8 cellular contexts compared by ENCODE assay signal in genomic region chr18:24016643-24017042, GRCh38. TPM values are rescaled to one million over a fixed set of nuclear protein-coding genes. Genes with fewer than 3 reads are reported as not detected.
DNase-seq lines count a peak whose midpoint lies in the region; ATAC-seq and TF ChIP-seq lines count a peak whose summit lies in the region.

No MANE protein-coding gene starts in this region.

- H3K36me3 ChIP-seq in Caco-2 (ENCODE audit: control insufficient read depth, insufficient read depth, low read length) (no peaks in the 10 kb centered on the region), HEK293 (ENCODE audit: control insufficient read depth in 2 of 2, insufficient read depth in 1 of 2, low read length in 2 of 2) (no peaks in the 10 kb centered on the region), liver (ENCODE audit: control insufficient read depth in 4 of 4, insufficient read depth in 3 of 4, low read depth in 1 of 4, low read length in 3 of 4) (no peaks in the 10 kb centered on the region)

- BruUV-seq in Caco-2 (replicated peaks; lab: Mats Ljungman, UMichigan) = no TSS peak

- no peaks in the 10 kb centered on the region for H3K27me3 Mint-ChIP-seq in Caco-2 (ENCODE audit: insufficient read depth, unreplicated experiment)
- no peaks in the 10 kb centered on the region for H3K27me3 Mint-ChIP-seq in activated CD8-positive, alpha-beta T cell treated with anti-CD3 and anti-CD28 coated beads for 36 hours

- intact Hi-C loops in Caco-2 (cut with micrococcal nuclease; ENCODE audit: unreplicated experiment) = loop anchor here (5.0 to 10.0 kb wide), 3 partner anchors 36 to 101 kb away; no protein-coding TSS in a partner anchor
- intact Hi-C loops in activated CD8-positive, alpha-beta T cell treated with anti-CD3 and anti-CD28 coated beads for 36 hours (cut with micrococcal nuclease) = loop anchor here (5.0 kb wide), 3 partner anchors 44 to 189 kb away; no protein-coding TSS in a partner anchor

- TF ChIP-seq CTCF in Caco-2 (IDR thresholded peaks at IDR 0.05; ENCODE audit: insufficient read depth in 1 of 2, low read depth in 1 of 2, low read length in 1 of 2, severe bottlenecking in 1 of 2, unreplicated experiment in 1 of 2) (peak; percentile 27 to 30), HEK293 (tag by site-specific recombination; IDR thresholded peaks at IDR 0.05) (no peak), liver (IDR thresholded peaks at IDR 0.05; ENCODE audit: low read depth, low read length, missing input control) (peak; percentile 61)
- peak; percentile 19 for TF ChIP-seq CTCF in activated CD8-positive, alpha-beta T cell treated with anti-CD3 and anti-CD28 coated beads for 36 hours (IDR thresholded peaks at IDR 0.05)

- ATAC-seq in activated CD8-positive, alpha-beta T cell treated with anti-CD3 and anti-CD28 coated beads for 36 hours = no peak
- ATAC-seq in HG03442 (IDR thresholded peaks at IDR 0.05; ENCODE audit: unreplicated experiment) (no peak), GM21526 (IDR thresholded peaks at IDR 0.05; ENCODE audit: low FRiP score, unreplicated experiment) (no peak), GM19395 (IDR thresholded peaks at IDR 0.05; ENCODE audit: unreplicated experiment) (no peak)

- H3K27ac Mint-ChIP-seq in Caco-2 (ENCODE audit: unreplicated experiment) = no peak overlapping the region
- H3K27ac Mint-ChIP-seq in activated CD8-positive, alpha-beta T cell treated with anti-CD3 and anti-CD28 coated beads for 36 hours = peak overlapping the region; percentile 88

- H3K9me3 ChIP-seq in Caco-2 (no peaks in the 10 kb centered on the region), HEK293 (ENCODE audit: control insufficient read depth, insufficient read depth, low read depth, low read length) (no peaks in the 10 kb centered on the region), liver (ENCODE audit: control insufficient read depth in 4 of 4, low read length in 3 of 4) (no peaks in the 10 kb centered on the region)

- H3K4me1 ChIP-seq in Caco-2 = no peaks in the 10 kb centered on the region
- peaks cover 4% of the 10 kb centered on the region for H3K4me1 ChIP-seq in HEK293 (ENCODE audit: control insufficient read depth, insufficient read depth, low read length)
- peaks cover 7 to 41% (median 22%) of the 10 kb centered on the region in 4 donors for H3K4me1 ChIP-seq in liver (ENCODE audit: control insufficient read depth in 4 of 4, insufficient read depth in 4 of 4, low read length in 3 of 4)

- H3K4me1 Mint-ChIP-seq in Caco-2 (ENCODE audit: low read depth, unreplicated experiment) = no peaks in the 10 kb centered on the region
- H3K4me1 Mint-ChIP-seq in activated CD8-positive, alpha-beta T cell treated with anti-CD3 and anti-CD28 coated beads for 36 hours (ENCODE audit: low read depth) = peaks cover 72% of the 10 kb centered on the region

- TF ChIP-seq RAD21 in liver (IDR thresholded peaks at IDR 0.05) = peak; percentile 62 to 77

- H3K9ac ChIP-seq in liver (ENCODE audit: low read depth in 1 of 2, low read length in 2 of 2) = no peak overlapping the region

- H3K36me3 Mint-ChIP-seq in Caco-2 (ENCODE audit: insufficient read depth, unreplicated experiment) = peaks cover 5% of the 10 kb centered on the region
- H3K36me3 Mint-ChIP-seq in activated CD8-positive, alpha-beta T cell treated with anti-CD3 and anti-CD28 coated beads for 36 hours (ENCODE audit: low read depth) = peaks cover 26% of the 10 kb centered on the region

- POLR2A ChIA-PET in Caco-2 (lab: Charles Lee) = no interaction called here
- POLR2A ChIA-PET in HEK293 (lab: Yijun Ruan, JAX) = no interaction called here
- POLR2A ChIA-PET in activated CD8-positive, alpha-beta T cell treated with anti-CD3 and anti-CD28 coated beads for 36 hours (lab: Charles Lee) = interaction anchor here (0.6 to 3.6 kb wide), 3 partner anchors 10 to 101 kb away, joined by 3 to 17 read pairs (median 5); no protein-coding TSS in a partner anchor

- no peak overlapping the region for H3K27ac ChIP-seq in HEK293 (ENCODE audit: extremely low read depth, low read depth, low read length)
- H3K27ac ChIP-seq in liver (ENCODE audit: low read depth in 1 of 2, low read length in 2 of 2) = no peak overlapping the region

- H3K27me3 ChIP-seq in Caco-2 (replicated peaks; ENCODE audit: control insufficient read depth, insufficient read depth, low read length) (no peaks in the 10 kb centered on the region), liver (ENCODE audit: control insufficient read depth in 4 of 4, insufficient read depth in 4 of 4, low read length in 3 of 4) (no peaks in the 10 kb centered on the region)

- no peaks in the 10 kb centered on the region for H3K9me3 Mint-ChIP-seq in Caco-2 (ENCODE audit: unreplicated experiment)
- H3K9me3 Mint-ChIP-seq in activated CD8-positive, alpha-beta T cell treated with anti-CD3 and anti-CD28 coated beads for 36 hours = no peaks in the 10 kb centered on the region

- H3K4me3 ChIP-seq in Caco-2 (ENCODE audit: low read depth, low read length) (no peak overlapping the region), HEK293 (ENCODE audit: low read depth, low read length) (no peak overlapping the region), liver (ENCODE audit: low read depth in 1 of 3, low read length in 3 of 3) (no peak overlapping the region)

- no peak overlapping the region for H3K4me3 Mint-ChIP-seq in Caco-2 (ENCODE audit: unreplicated experiment)
- H3K4me3 Mint-ChIP-seq in activated CD8-positive, alpha-beta T cell treated with anti-CD3 and anti-CD28 coated beads for 36 hours = peak overlapping the region; percentile 92

- peak in 1 of 2 experiments; percentile 4 for DNase-seq in Caco-2
- DNase-seq in activated CD8-positive, alpha-beta T cell treated with anti-CD3 and anti-CD28 coated beads for 36 hours = no peak
- DNase-seq in NCI-H524 treated with DMSO at 0.1 percent for 48 hours (lab: John Stamatoyannopoulos, UW) = no peak

- WGBS in liver = 29% methylated on average over 2 of the region's 2 CpGs

- CTCF ChIA-PET in Caco-2 (lab: Charles Lee) (interaction anchor here (0.6 kb wide), 1 partner anchor 59 kb away, joined by 3 read pairs; no protein-coding TSS in a partner anchor), HEK293 (lab: Yijun Ruan, JAX) (interaction anchor here (0.6 to 2.1 kb wide), 6 partner anchors 12 to 126 kb away, joined by 3 to 11 read pairs (median 5); no protein-coding TSS in a partner anchor)
- CTCF ChIA-PET in activated CD8-positive, alpha-beta T cell treated with anti-CD3 and anti-CD28 coated beads for 36 hours (lab: Charles Lee) = interaction anchor here (1.7 kb wide), 1 partner anchor 23 kb away, joined by 4 read pairs; no protein-coding TSS in a partner anchor

TF ChIP-seq in HEK293, 187 proteins besides CTCF, POLR2A, EP300 and RAD21 (continues in another document):
- TF ChIP-seq ZSCAN4 (tag by site-specific recombination; IDR thresholded peaks at IDR 0.05) = no peak
- TF ChIP-seq SALL2 (tag by site-specific recombination; IDR thresholded peaks at IDR 0.05; ENCODE audit: borderline replicate concordance) = no peak
- TF ChIP-seq ZNF112 (tag by site-specific recombination; IDR thresholded peaks at IDR 0.05) = no peak
- TF ChIP-seq ZFHX2 (tag by site-specific recombination; conservative IDR thresholded peaks at IDR 0.05) = 0 out of 2 replicates have a peak, but pooled peaks have one; percentile 14
- no peak for TF ChIP-seq ZNF660 (tag by site-specific recombination; IDR thresholded peaks at IDR 0.05)
- TF ChIP-seq MYNN (tag by site-specific recombination; IDR thresholded peaks at IDR 0.05; ENCODE audit: borderline replicate concordance) = peak; percentile 94
- TF ChIP-seq ZIC2 (tag by site-specific recombination; IDR thresholded peaks at IDR 0.05) = no peak
- TF ChIP-seq EGR2 (tag by site-specific recombination; IDR thresholded peaks at IDR 0.05; ENCODE audit: low read depth) = 0 out of 2 replicates have a peak, but pooled peaks have one; percentile 17

TF ChIP-seq in liver, 16 proteins besides CTCF, POLR2A, EP300 and RAD21:
- TF ChIP-seq NR2F2 (IDR thresholded peaks at IDR 0.05) (no peak), TAF1 (conservative IDR thresholded peaks at IDR 0.05) (peak; percentile 46)

RNA-seq across cellular contexts. Expression of gene TTC39C, which starts 2.1 kb away (rescaled TPM):
- total RNA-seq in Caco-2 (2022) = 9.1 and 9.3 TPM in 2 replicates
- total RNA-seq in activated CD8-positive, alpha-beta T cell treated with anti-CD3 and anti-CD28 coated beads for 36 hours = 10 to 100 TPM; 37.9 to 43.0 TPM
- total RNA-seq in liver = 10 to 100 TPM; 22.8 to 55.1 TPM
- polyA plus RNA-seq in liver = 10 to 100 TPM; 35.3 to 41.9 TPM
